ENCODE assay signal across 25 cellular contexts in genomic region chr4:161360982-161361381, GRCh38.
DNase-seq lines count a peak whose midpoint lies in the region; ATAC-seq, FAIRE-seq and TF ChIP-seq lines count a peak whose summit lies in the region.
"Had no signal": no experiment of that assay in that cellular context is flagged by ENCODE, and none has a peak within 500 bp of the region (broad histone marks: within the 10 kb centered on the region; RNA-seq: fewer than 3 reads in every experiment).

No MANE protein-coding gene starts in this region.

- DNase-seq in HepG2 (ENCODE audit: low spot score) = no peak
- DNase-seq in right lobe of liver = no peak
- DNase-seq in K562 (ENCODE audit: extremely low read depth in 1 of 4, low spot score in 3 of 4) = no peak
- no peak for DNase-seq in trophoblast cell
- DNase-seq in activated CD8-positive, alpha-beta memory T cell treated with anti-CD3 and anti-CD28 coated beads, Interleukin-2, amount 50 U/mL, for 48 hours = no peak
- DNase-seq: ACHN; BE2C; C1 segment of cervical spinal cord; CD4-positive, alpha-beta memory T cell; CD4-positive, CD25-positive, alpha-beta regulatory T cell; CD8-positive, alpha-beta memory T cell; COR-L47; DMS 273 treated with DMSO at 0.1 percent for 48 hours; DMS153; DMS53; DMS79; DND-41; EL; GDM1 had no signal

- H3K9me1 ChIP-seq in K562 (ENCODE audit: control insufficient read depth, insufficient read depth, low read length) = no peaks in the 10 kb centered on the region

- H3K9ac ChIP-seq in HepG2 (ENCODE audit: insufficient read depth, low read depth, low read length) (no peak overlapping the region), K562 (ENCODE audit: insufficient read depth in 1 of 2, low read depth in 2 of 2, low read length in 2 of 2) (no peak overlapping the region), trophoblast cell (ENCODE audit: low read length) (peak overlapping the region; percentile 40)
- H3K9ac ChIP-seq: BLaER1 had no signal

- in situ Hi-C loops in HepG2 (cut with HindIII; ENCODE audit: extremely low pct_ligation_motif_present, low pct_unique_long_range_greater_than_20kb) (no loop called here), K562 (cut with MboI) (no loop called here)

- H3K27ac ChIP-seq in HepG2 (ENCODE audit: extremely low read length, insufficient read depth, low read length) = no peak overlapping the region
- H3K27ac ChIP-seq in right lobe of liver = no peak overlapping the region
- H3K27ac ChIP-seq in K562 (ENCODE audit: extremely low read depth, low read depth, low read length) = no peak overlapping the region
- no peak overlapping the region for H3K27ac ChIP-seq in trophoblast cell (ENCODE audit: low read depth, low read length)
- H3K27ac ChIP-seq: 22Rv1, BLaER1 had no signal

- no peak overlapping the region for H3K14ac ChIP-seq in trophoblast cell (ENCODE audit: low read length)

- H3K4me1 ChIP-seq in HepG2 (ENCODE audit: insufficient read depth, low read length) (no peaks in the 10 kb centered on the region), right lobe of liver (no peaks in the 10 kb centered on the region), K562 (replicated peaks in 1 of 2; ENCODE audit: control insufficient read depth in 2 of 2, insufficient read depth in 2 of 2, low read length in 2 of 2) (no peaks in the 10 kb centered on the region), trophoblast cell (ENCODE audit: control insufficient read depth in 1 of 2, insufficient read depth in 2 of 2, low read length in 2 of 2) (no peaks in the 10 kb centered on the region)
- H3K4me1 ChIP-seq: BLaER1 had no signal

- no peaks in the 10 kb centered on the region for H3K79me1 ChIP-seq in trophoblast cell (ENCODE audit: low read length)

- POLR2A ChIA-PET in HepG2 (lab: Yijun Ruan, JAX) (no interaction called here), K562 (lab: Yijun Ruan, JAX) (no interaction called here)

- CTCF ChIA-PET in HepG2 (lab: Yijun Ruan, JAX; ENCODE audit: low intra/inter-chr PET ratio, low total read pairs) (no interaction called here), K562 (lab: Yijun Ruan, JAX; ENCODE audit: low intra/inter-chr PET ratio) (no interaction called here)

- no peak overlapping the region for H2BK12ac ChIP-seq in trophoblast cell (ENCODE audit: low read length)

- H4K8ac ChIP-seq in trophoblast cell (ENCODE audit: low read depth, low read length) = no peak overlapping the region

- no peak overlapping the region for H2AK5ac ChIP-seq in trophoblast cell (ENCODE audit: low read length)

- no peak overlapping the region for H4K91ac ChIP-seq in trophoblast cell (ENCODE audit: low read depth, low read length)

- no peak overlapping the region for H2BK5ac ChIP-seq in trophoblast cell (ENCODE audit: low read depth, low read length, poor library complexity)

- H3K36me3 ChIP-seq in HepG2 (replicated peaks in 1 of 2; ENCODE audit: control insufficient read depth in 1 of 2, insufficient read depth in 2 of 2, low read length in 2 of 2) (no peaks in the 10 kb centered on the region), right lobe of liver (no peaks in the 10 kb centered on the region), K562 (ENCODE audit: control insufficient read depth, insufficient read depth, low read length) (no peaks in the 10 kb centered on the region), trophoblast cell (ENCODE audit: control insufficient read depth in 1 of 2, insufficient read depth in 2 of 2, low read length in 2 of 2) (no peaks in the 10 kb centered on the region)
- H3K36me3 ChIP-seq: BE2C, BLaER1 had no signal

- ATAC-seq in HepG2 = no peak
- no peak for ATAC-seq in right lobe of liver
- no peak for ATAC-seq in K562
- ATAC-seq in HG02981 (IDR thresholded peaks at IDR 0.05; ENCODE audit: unreplicated experiment) = no peak
- ATAC-seq: GM12878 had no signal

- H3K4me3 ChIP-seq in HepG2 (replicated peaks in 1 of 3; ENCODE audit: insufficient read depth in 1 of 3, low read depth in 2 of 3, low read length in 3 of 3) (no peak overlapping the region), right lobe of liver (no peak overlapping the region), K562 (no peak overlapping the region), trophoblast cell (ENCODE audit: low read depth, low read length) (no peak overlapping the region)
- H3K4me3 ChIP-seq: BLaER1, GM12878 had no signal

- WGBS in HepG2 (ENCODE audit: low lambda C conversion rate) = 0% methylated on average over 4 of the region's 4 CpGs
- WGBS in right lobe of liver (ENCODE audit: insufficient coverage, low coverage, low lambda C conversion rate, missing lambda C conversion rate) = 59% methylated on average over 4 of the region's 4 CpGs
- no CpG with 5 or more reads among the region's 4 CpGs for WGBS in K562 (ENCODE audit: insufficient coverage, low coverage, missing lambda C conversion rate)
- WGBS in trophoblast cell (ENCODE audit: extremely low coverage, insufficient coverage, insufficient read length) = no CpG with 5 or more reads among the region's 4 CpGs

- no peak overlapping the region for H3K4ac ChIP-seq in trophoblast cell (ENCODE audit: low read depth, low read length)

- H3K79me2 ChIP-seq in HepG2 (ENCODE audit: insufficient read depth, low read length) (no peaks in the 10 kb centered on the region), K562 (ENCODE audit: control insufficient read depth, insufficient read depth, low read length) (no peaks in the 10 kb centered on the region), trophoblast cell (ENCODE audit: control insufficient read depth, insufficient read depth, low read length, poor library complexity) (no peaks in the 10 kb centered on the region)

- FAIRE-seq in HepG2 (lab: Jason Lieb, UNC) (no peak), K562 (lab: Jason Lieb, UNC) (no peak)
- FAIRE-seq: GM12878, GM12892, GM18507 had no signal

- H3K23ac ChIP-seq in trophoblast cell (ENCODE audit: low read length) = no peak overlapping the region

- TF ChIP-seq POLR2A in HepG2 (IDR thresholded peaks at IDR 0.05; ENCODE audit: insufficient read depth in 1 of 2, low read depth in 2 of 2, low read length in 2 of 2) (no peak), right lobe of liver (IDR thresholded peaks at IDR 0.05) (no peak), K562 (conservative IDR thresholded peaks at IDR 0.05) (no peak)

- H3K27me3 ChIP-seq in HepG2 (ENCODE audit: control insufficient read depth in 1 of 2, insufficient read depth in 2 of 2, low read length in 2 of 2) (no peaks in the 10 kb centered on the region), right lobe of liver (no peaks in the 10 kb centered on the region), K562 (ENCODE audit: control insufficient read depth in 2 of 2, insufficient read depth in 2 of 2, low read length in 2 of 2) (no peaks in the 10 kb centered on the region), trophoblast cell (ENCODE audit: insufficient read depth, low read length) (no peaks in the 10 kb centered on the region)
- H3K27me3 ChIP-seq: BE2C, BLaER1 had no signal

- TF ChIP-seq EP300 in HepG2 (IDR thresholded peaks at IDR 0.05; ENCODE audit: low read depth in 2 of 2, low read length in 2 of 2) = no peak
- TF ChIP-seq EP300 in HepG2 (CRISPR knock-in tag; IDR thresholded peaks at IDR 0.05; ENCODE audit: borderline replicate concordance) = no peak
- no peak for TF ChIP-seq EP300 in K562 (IDR thresholded peaks at IDR 0.05; ENCODE audit: low read length)

- intact Hi-C loops in HepG2 (cut with micrococcal nuclease; ENCODE audit: unreplicated experiment) (no loop called here), right lobe of liver (cut with DNase I) (no loop called here), K562 (cut with micrococcal nuclease) (no loop called here)

- TF ChIP-seq CTCF in HepG2 (CRISPR knock-in tag; IDR thresholded peaks at IDR 0.05) (no peak), right lobe of liver (IDR thresholded peaks at IDR 0.05) (no peak), K562 (IDR thresholded peaks at IDR 0.05 in 2 of 3, conservative IDR thresholded peaks at IDR 0.05 in 1 of 3; ENCODE audit: insufficient read depth in 2 of 3, low read depth in 1 of 3, low read length in 3 of 3) (no peak)

- no peak for TF ChIP-seq RAD21 in HepG2 (CRISPR knock-in tag; IDR thresholded peaks at IDR 0.05)
- TF ChIP-seq RAD21 in K562 (CRISPR knock-in tag; conservative IDR thresholded peaks at IDR 0.05 in 1 of 2, IDR thresholded peaks at IDR 0.05 in 1 of 2) = no peak

- H4K20me1 ChIP-seq in HepG2 (ENCODE audit: insufficient read depth, low read length) = no peaks in the 10 kb centered on the region
- H4K20me1 ChIP-seq in K562 (replicated peaks; ENCODE audit: control insufficient read depth, insufficient read depth, low read length) = no peaks in the 10 kb centered on the region
- H4K20me1 ChIP-seq: BLaER1 had no signal

- H4K12ac ChIP-seq in trophoblast cell (ENCODE audit: low read depth, low read length) = no peak overlapping the region

- H2AFZ ChIP-seq in HepG2 (ENCODE audit: low read length) = no peak overlapping the region
- H2AFZ ChIP-seq in K562 (ENCODE audit: low read depth, low read length) = no peak overlapping the region
- H2AFZ ChIP-seq in trophoblast cell (ENCODE audit: insufficient read depth, low read length, poor library complexity) = no peak overlapping the region

- no peak overlapping the region for H2BK120ac ChIP-seq in trophoblast cell (ENCODE audit: insufficient read depth, low read length, poor library complexity)

- H3K18ac ChIP-seq in trophoblast cell (ENCODE audit: low read length) = no peak overlapping the region

- no peak overlapping the region for H3K4me2 ChIP-seq in HepG2 (ENCODE audit: low read depth, low read length)
- no peak overlapping the region for H3K4me2 ChIP-seq in K562 (ENCODE audit: insufficient read depth, low read length)
- no peak overlapping the region for H3K4me2 ChIP-seq in trophoblast cell (ENCODE audit: low read length)
- H3K4me2 ChIP-seq: BLaER1 had no signal

- BruUV-seq in HepG2 (replicated peaks; lab: Mats Ljungman, UMichigan) = no TSS peak
- BruUV-seq in K562 (replicated peaks; lab: Mats Ljungman, UMichigan) = no TSS peak

- H3K9me3 ChIP-seq in HepG2 (ENCODE audit: low read length) (no peaks in the 10 kb centered on the region), right lobe of liver (no peaks in the 10 kb centered on the region), K562 (replicated peaks; ENCODE audit: control insufficient read depth, insufficient read depth, low read depth, low read length) (no peaks in the 10 kb centered on the region), trophoblast cell (ENCODE audit: insufficient read depth, low read depth, low read length) (no peaks in the 10 kb centered on the region)
- H3K9me3 ChIP-seq: BE2C, BLaER1 had no signal

TF ChIP-seq in HepG2, 621 proteins besides CTCF, POLR2A, EP300 and RAD21 (continues in another document):
- TF ChIP-seq ESRRA (CRISPR knock-in tag; IDR thresholded peaks at IDR 0.05; ENCODE audit: low read depth) = no peak
- no peak for TF ChIP-seq IKZF1 (IDR thresholded peaks at IDR 0.05)
- TF ChIP-seq ETV6 (CRISPR knock-in tag; conservative IDR thresholded peaks at IDR 0.05) = no peak
- peak; percentile 91 to 94 for TF ChIP-seq MAFK (conservative IDR thresholded peaks at IDR 0.05 in 1 of 2, IDR thresholded peaks at IDR 0.05 in 1 of 2; ENCODE audit: low read length in 2 of 2)

TF ChIP-seq in K562, 482 proteins besides CTCF, POLR2A, EP300 and RAD21 (continues in another document):
- TF ChIP-seq ZNF830 (CRISPR knock-in tag; IDR thresholded peaks at IDR 0.05) (no peak), MAFG (tag; conservative IDR thresholded peaks at IDR 0.05) (0 out of 2 replicates have a peak, but pooled peaks have one; percentile 10), ZNF316 (IDR thresholded peaks at IDR 0.05) (0 out of 2 replicates have a peak, but pooled peaks have one; percentile 2), NUFIP1 (IDR thresholded peaks at IDR 0.05; ENCODE audit: partially characterized antibody) (no peak)

Comparison
In these comparisons a context has a peak if more than half of its experiments do, and no peak if none do; other contexts are left out.
1. Of the 241 proteins assayed by ChIP-seq in both HepG2 and K562: peak only in HepG2: MAFF and MAFK; only in K562: MAFG; in both: none; in neither: 238.